ENCODE assay signal across 18 cellular contexts in genomic region chr14:105030836-105031396, GRCh38. TPM values are rescaled to one million over a fixed set of nuclear protein-coding genes. Genes with fewer than 3 reads are reported as not detected.
"Had no signal": no experiment of that assay in that cellular context is flagged by ENCODE, and none has a peak within 500 bp of the region (broad histone marks: within the 10 kb centered on the region; RNA-seq: fewer than 3 reads in every experiment).

No MANE protein-coding gene starts in this region.

- DNase-seq: activated CD4-positive, alpha-beta T cell treated with anti-CD3 and anti-CD28 coated beads, Interleukin-2, amount 50 U/mL, for 48 hours; activated CD4-positive, CD25-positive, alpha-beta regulatory T cell treated with anti-CD3 and anti-CD28 coated beads, Interleukin-2, amount 50 U/mL, for 72 hours; activated CD8-positive, alpha-beta memory T cell treated with anti-CD3 and anti-CD28 coated beads, Interleukin-2, amount 10 ng/mL, durations not matched to agents 7 days and 5 days; activated gamma-delta T cell; activated T-cell treated with anti-CD3 and anti-CD28 coated beads, Interleukin-2, amount 50 U/mL, for 48 hours; amygdala; brain microvascular endothelial cell; dorsolateral prefrontal cortex; hypothalamus; naive thymus-derived CD8-positive, alpha-beta T cell; retina; stomach; T-helper 9 cell had no signal

- H3K27ac Mint-ChIP-seq: activated CD8-positive, alpha-beta memory T cell treated with anti-CD3 and anti-CD28 coated beads, Interleukin-2, amount 10 ng/mL, durations not matched to agents 7 days and 5 days; activated naive CD8-positive, alpha-beta T cell had no signal

- H3K27me3 Mint-ChIP-seq: activated naive CD8-positive, alpha-beta T cell; naive thymus-derived CD8-positive, alpha-beta T cell had no signal

- H3K4me3 Mint-ChIP-seq: activated CD8-positive, alpha-beta memory T cell treated with anti-CD3 and anti-CD28 coated beads, Interleukin-2, amount 10 ng/mL, durations not matched to agents 7 days and 5 days; activated naive CD8-positive, alpha-beta T cell had no signal

- H3K27me3 ChIP-seq: brain microvascular endothelial cell, neutrophil, stomach had no signal

- H3K27ac ChIP-seq: brain microvascular endothelial cell, dorsolateral prefrontal cortex, neutrophil, stomach, thoracic aorta had no signal

- H3K4me3 ChIP-seq: dorsolateral prefrontal cortex, mucosa of descending colon, skin epidermis, stomach, thoracic aorta had no signal

- H3K9me3 ChIP-seq: mucosa of descending colon, neutrophil, stomach, thoracic aorta had no signal

- H3K36me3 ChIP-seq: brain microvascular endothelial cell, neutrophil, stomach, thoracic aorta had no signal

RNA-seq across cellular contexts. Expression of gene AHNAK2, which starts 52.7 kb away (rescaled TPM):
- total RNA-seq: activated CD8-positive, alpha-beta memory T cell treated with anti-CD3 and anti-CD28 coated beads, Interleukin-2, amount 10 ng/mL, durations not matched to agents 7 days and 5 days; naive thymus-derived CD8-positive, alpha-beta T cell had no signal
- polyA plus RNA-seq: naive thymus-derived CD8-positive, alpha-beta T cell had no signal
